In genomic region chr2:58796239-58796638, GRCh38 we compare ENCODE assay signal across 15 cellular contexts.
"Had no signal": no experiment of that assay in that cellular context is flagged by ENCODE, and none has a peak within 500 bp of the region (broad histone marks: within the 10 kb centered on the region; RNA-seq: fewer than 3 reads in every experiment).

No MANE protein-coding gene starts in this region.

- DNase-seq: activated CD4-positive, alpha-beta T cell treated with anti-CD3 and anti-CD28 coated beads for 1 hour; activated CD4-positive, alpha-beta T cell treated with anti-CD3 and anti-CD28 coated beads, Interleukin-2, amount 50 U/mL, for 4 hours; activated CD8-positive, alpha-beta memory T cell treated with anti-CD3 and anti-CD28 coated beads, Interleukin-2, amount 10 ng/mL, durations not matched to agents 7 days and 5 days; activated naive CD4-positive, alpha-beta T cell treated with anti-CD3 and anti-CD28 coated beads, Interleukin-2, amount 50 U/mL, for 16 hours; activated T-cell treated with anti-CD3 and anti-CD28 coated beads, Interleukin-2, amount 50 U/mL, for 1 hour; adrenal gland; effector memory CD4-positive, alpha-beta T cell; foreskin keratinocyte; kidney glomerular epithelial cell; left ventricle myocardium superior; mesenchymal stem cell; naive thymus-derived CD8-positive, alpha-beta T cell; nucleus accumbens; stimulated activated CD4-positive, alpha-beta T cell treated with anti-CD3 and anti-CD28 coated beads, Interleukin-2, amount 100 ng/mL, for 48 hours had no signal

- H3K27me3 ChIP-seq: adrenal gland, foreskin keratinocyte had no signal

- H3K9me3 ChIP-seq: adrenal gland had no signal

- H3K27ac ChIP-seq: adrenal gland, foreskin keratinocyte had no signal

- H3K4me3 ChIP-seq: adrenal gland had no signal

- H3K36me3 ChIP-seq: adrenal gland had no signal

- ATAC-seq: activated CD8-positive, alpha-beta memory T cell treated with anti-CD3 and anti-CD28 coated beads, Interleukin-2, amount 10 ng/mL, durations not matched to agents 7 days and 5 days; foreskin keratinocyte; left ventricle myocardium superior; naive thymus-derived CD8-positive, alpha-beta T cell; stimulated activated memory B cell treated with anti-CD40 and anti-IgM and Interleukin-4, amounts not matched to agents 10 μg/mL and 1 μg/mL and 100 μg/mL, for 72 hours had no signal

- H3K4me1 ChIP-seq: adrenal gland, foreskin keratinocyte had no signal
